14 cellular contexts compared by ENCODE assay signal in the genomic region with DNA sequence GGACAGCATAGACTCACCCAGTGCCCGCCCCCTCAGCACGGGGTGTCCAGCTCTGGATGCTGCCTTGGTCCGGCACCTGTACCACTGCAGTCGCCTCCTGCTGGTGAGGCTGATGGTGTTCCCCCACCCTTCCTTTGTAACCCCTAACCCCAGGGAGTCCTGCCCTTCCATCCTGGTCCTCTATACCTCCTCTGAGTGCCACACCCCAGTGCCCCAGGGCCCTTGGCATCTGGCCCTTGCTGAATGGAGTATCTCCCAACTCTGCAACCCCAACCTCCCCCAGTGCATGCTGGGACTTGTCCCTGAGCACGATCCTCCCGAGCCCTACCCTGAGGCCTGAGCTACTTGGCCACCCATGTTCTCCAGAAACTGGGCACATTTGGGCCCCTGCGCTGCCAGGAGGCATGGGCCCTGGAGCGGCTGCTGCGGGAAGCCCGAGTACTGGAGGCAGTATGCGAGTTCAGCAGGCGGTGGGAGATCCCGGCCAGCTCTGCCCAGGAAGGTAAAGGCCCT. TPM values are rescaled to one million over a fixed set of nuclear protein-coding genes. Genes with fewer than 3 reads are reported as not detected.
DNase-seq lines count a peak whose midpoint lies in the region; ATAC-seq and TF ChIP-seq lines count a peak whose summit lies in the region.
"Had no signal": no experiment of that assay in that cellular context is flagged by ENCODE, and none has a peak within 500 bp of the region (broad histone marks: within the 10 kb centered on the region; RNA-seq: fewer than 3 reads in every experiment).

No MANE protein-coding gene starts in this region.

- peak overlapping the region; percentile 54 for H3K27ac Mint-ChIP-seq in MCF 10A (ENCODE audit: low read depth, unreplicated experiment)
- H3K27ac Mint-ChIP-seq in stimulated activated naive B cell treated with anti-CD40 and anti-IgM and Interleukin-4, amounts not matched to agents 10 μg/mL and 1 μg/mL and 100 μg/mL, for 72 hours, result peak overlapping the region; percentile 90
- H3K27ac Mint-ChIP-seq: activated CD4-positive, alpha-beta T cell treated with anti-CD3 and anti-CD28 coated beads, Interleukin-2, amount 10 ng/mL, durations not matched to agents 24 days and 14 days had no signal

- H3K9me3 ChIP-seq in breast epithelium, result no peaks in the 10 kb centered on the region
- H3K9me3 ChIP-seq in MM.1S (replicated peaks; ENCODE audit: insufficient read depth, low read length), result no peaks in the 10 kb centered on the region
- H3K9me3 ChIP-seq: vagina had no signal

- H3K27me3 Mint-ChIP-seq in MCF 10A (ENCODE audit: insufficient read depth, unreplicated experiment), result no peaks in the 10 kb centered on the region
- H3K27me3 Mint-ChIP-seq in stimulated activated naive B cell treated with anti-CD40 and anti-IgM and Interleukin-4, amounts not matched to agents 10 μg/mL and 1 μg/mL and 100 μg/mL, for 72 hours, result no peaks in the 10 kb centered on the region
- H3K27me3 Mint-ChIP-seq: activated CD4-positive, alpha-beta T cell treated with anti-CD3 and anti-CD28 coated beads, Interleukin-2, amount 10 ng/mL, durations not matched to agents 24 days and 14 days had no signal

- DNase-seq in MCF 10A (ENCODE audit: unreplicated experiment) (peak; percentile 57), breast epithelium (ENCODE audit: low spot score in 2 of 2) (no peak), MM.1S (no peak), epithelial cell of esophagus (ENCODE audit: low read depth) (peak; percentile 61), DMS153 (lab: John Stamatoyannopoulos, UW) (no peak), NCI-H146 treated with DMSO at 0.1 percent for 48 hours (lab: John Stamatoyannopoulos, UW; ENCODE audit: unreplicated experiment) (no peak), COLO668 (lab: John Stamatoyannopoulos, UW; ENCODE audit: unreplicated experiment) (no peak)
- DNase-seq in stimulated activated naive B cell treated with anti-CD40 and anti-IgM and Interleukin-4, amounts not matched to agents 10 μg/mL and 1 μg/mL and 100 μg/mL, for 72 hours, result no peak
- DNase-seq: activated CD4-positive, alpha-beta T cell treated with anti-CD3 and anti-CD28 coated beads, Interleukin-2, amount 10 ng/mL, durations not matched to agents 24 days and 14 days; foreskin melanocyte; NCI-H1694 treated with DMSO at 0.1 percent for 48 hours; nucleus accumbens; stimulated activated CD4-positive, alpha-beta T cell treated with anti-CD3 and anti-CD28 coated beads, Interleukin-12 subunit alpha, Interleukin-12 subunit beta, amount 100 ng/mL, for 4 hours had no signal

- H3K9ac ChIP-seq in MM.1S (ENCODE audit: low read length), result no peak overlapping the region; the same call in 1 of the 2 replicates

- no TSS peak for BruUV-seq in MCF 10A (replicated peaks; lab: Mats Ljungman, UMichigan)

- H3K27ac ChIP-seq in breast epithelium, result peak overlapping the region in 1 of 2 donors; percentile 56
- peak overlapping the region; percentile 62; the same call in 1 of the 2 replicates for H3K27ac ChIP-seq in MM.1S (ENCODE audit: low read length)
- H3K27ac ChIP-seq: vagina had no signal

- H3K27me3 ChIP-seq in breast epithelium (no peaks in the 10 kb centered on the region), MM.1S (replicated peaks; ENCODE audit: insufficient read depth, low read length) (no peaks in the 10 kb centered on the region)
- H3K27me3 ChIP-seq: vagina had no signal

- peak overlapping the region; percentile 40; the same call in 1 of the 2 replicates for H3K4me2 ChIP-seq in MM.1S (ENCODE audit: low read depth, low read length)

- TF ChIP-seq CTCF in MCF 10A (IDR thresholded peaks at IDR 0.05; ENCODE audit: unreplicated experiment), result no peak
- TF ChIP-seq CTCF in breast epithelium (IDR thresholded peaks at IDR 0.05), result no peak
- TF ChIP-seq CTCF in MM.1S (IDR thresholded peaks at IDR 0.05; ENCODE audit: low read length), result peak; percentile 16; the same call in 1 of the 2 replicates
- peak; percentile 11 for TF ChIP-seq CTCF in epithelial cell of esophagus (IDR thresholded peaks at IDR 0.05; ENCODE audit: insufficient read depth, low read depth, low read length, missing control alignments)

- TF ChIP-seq POLR2A in breast epithelium (IDR thresholded peaks at IDR 0.05), result no peak

- H3F3A ChIP-seq in MM.1S (ENCODE audit: insufficient read depth, low read length), result peaks cover 43% of the 10 kb centered on the region

- H3K4me3 ChIP-seq in breast epithelium (no peak overlapping the region), MM.1S (ENCODE audit: low read length) (no peak overlapping the region), epithelial cell of esophagus (ENCODE audit: low read length) (no peak overlapping the region)
- H3K4me3 ChIP-seq: vagina had no signal

- H3K9me3 Mint-ChIP-seq in MCF 10A (ENCODE audit: unreplicated experiment), result no peaks in the 10 kb centered on the region
- no peaks in the 10 kb centered on the region for H3K9me3 Mint-ChIP-seq in stimulated activated naive B cell treated with anti-CD40 and anti-IgM and Interleukin-4, amounts not matched to agents 10 μg/mL and 1 μg/mL and 100 μg/mL, for 72 hours
- H3K9me3 Mint-ChIP-seq: activated CD4-positive, alpha-beta T cell treated with anti-CD3 and anti-CD28 coated beads, Interleukin-2, amount 10 ng/mL, durations not matched to agents 24 days and 14 days had no signal

- CTCF ChIA-PET in MCF 10A (lab: Yijun Ruan, JAX), result interaction anchor here (0.5 to 6.1 kb wide), 9 partner anchors 12 to 244 kb away, joined by 3 to 60 read pairs (median 8); a partner anchor contains a TSS

- H3K4me3 Mint-ChIP-seq in MCF 10A (ENCODE audit: unreplicated experiment), result no peak overlapping the region
- H3K4me3 Mint-ChIP-seq in stimulated activated naive B cell treated with anti-CD40 and anti-IgM and Interleukin-4, amounts not matched to agents 10 μg/mL and 1 μg/mL and 100 μg/mL, for 72 hours, result peak overlapping the region; percentile 26 to 48
- H3K4me3 Mint-ChIP-seq: activated CD4-positive, alpha-beta T cell treated with anti-CD3 and anti-CD28 coated beads, Interleukin-2, amount 10 ng/mL, durations not matched to agents 24 days and 14 days had no signal

- no peak overlapping the region for H2AFZ ChIP-seq in MM.1S (ENCODE audit: low read length)

- no peaks in the 10 kb centered on the region for H4K20me1 ChIP-seq in MM.1S (ENCODE audit: insufficient read depth, low read length)

- peaks cover 20% of the 10 kb centered on the region for H3K36me3 Mint-ChIP-seq in MCF 10A (ENCODE audit: insufficient read depth, unreplicated experiment)
- peaks cover 43 to 78% of the 10 kb centered on the region in 2 donors for H3K36me3 Mint-ChIP-seq in stimulated activated naive B cell treated with anti-CD40 and anti-IgM and Interleukin-4, amounts not matched to agents 10 μg/mL and 1 μg/mL and 100 μg/mL, for 72 hours

- peaks cover 41% of the 10 kb centered on the region for H3K4me1 Mint-ChIP-seq in MCF 10A (ENCODE audit: insufficient read depth, unreplicated experiment)
- peaks cover 83 to 93% of the 10 kb centered on the region in 2 donors for H3K4me1 Mint-ChIP-seq in stimulated activated naive B cell treated with anti-CD40 and anti-IgM and Interleukin-4, amounts not matched to agents 10 μg/mL and 1 μg/mL and 100 μg/mL, for 72 hours

- H3K4me1 ChIP-seq in breast epithelium (peaks cover 0 to 5% of the 10 kb centered on the region in 2 donors), MM.1S (ENCODE audit: low read length) (peaks cover 71% of the 10 kb centered on the region)

- H3K36me3 ChIP-seq in breast epithelium (no peaks in the 10 kb centered on the region), MM.1S (replicated peaks; ENCODE audit: insufficient read depth, low read length) (no peaks in the 10 kb centered on the region)

- ATAC-seq in stimulated activated naive B cell treated with anti-CD40 and anti-IgM and Interleukin-4, amounts not matched to agents 10 μg/mL and 1 μg/mL and 100 μg/mL, for 72 hours (replicated peaks), result no peak

- no peaks in the 10 kb centered on the region for H3K9me2 ChIP-seq in MM.1S (replicated peaks; ENCODE audit: insufficient read depth, low read length)

- H3K79me2 ChIP-seq in MM.1S (ENCODE audit: low read length), result peaks cover 45% of the 10 kb centered on the region

- intact Hi-C loops in MCF 10A (cut with micrococcal nuclease), result no loop called here
- intact Hi-C loops in breast epithelium (cut with DNase I; ENCODE audit: low total_unique reads), result no loop called here

- POLR2A ChIA-PET in MCF 10A (lab: Yijun Ruan, JAX), result interaction anchor here (0.8 to 2.7 kb wide), 8 partner anchors 9 to 234 kb away, joined by 3 to 15 read pairs (median 6); a partner anchor contains a TSS

RNA-seq across cellular contexts. Expression of a gene that starts 15.8 kb away (rescaled TPM):
- total RNA-seq in MCF 10A (2022), result 43.2 and 69.1 TPM in 2 replicates
- total RNA-seq in breast epithelium, result 10 to 100 TPM; 32.0 to 50.5 (median 33.4) TPM

RNA-seq across cellular contexts. Expression of a gene that starts 17.9 kb away (rescaled TPM):
- total RNA-seq in MCF 10A (2022), result 29.7 and 40.6 TPM in 2 replicates
- 10 to 100 TPM; 27.8 to 51.7 (median 38.0) TPM for total RNA-seq in breast epithelium

Comparison
In these comparisons a context has a peak if more than half of its experiments do, and no peak if none do; other contexts are left out.
1. DNase-seq: peak in MCF 10A (single experiment) and epithelial cell of esophagus (single experiment); none in breast epithelium (0 of 2), MM.1S (single experiment), stimulated activated naive B cell treated with anti-CD40 and anti-IgM and Interleukin-4, amounts not matched to agents 10 μg/mL and 1 μg/mL and 100 μg/mL, for 72 hours (single experiment), DMS153 (single experiment), NCI-H146 treated with DMSO at 0.1 percent for 48 hours (single experiment) and COLO668 (single experiment).
2. CTCF ChIP-seq: peak in MM.1S (single experiment) and epithelial cell of esophagus (single experiment); none in MCF 10A (single experiment) and breast epithelium (0 of 3).